ENCODE assay signal across 8 cellular contexts in the genomic region with DNA sequence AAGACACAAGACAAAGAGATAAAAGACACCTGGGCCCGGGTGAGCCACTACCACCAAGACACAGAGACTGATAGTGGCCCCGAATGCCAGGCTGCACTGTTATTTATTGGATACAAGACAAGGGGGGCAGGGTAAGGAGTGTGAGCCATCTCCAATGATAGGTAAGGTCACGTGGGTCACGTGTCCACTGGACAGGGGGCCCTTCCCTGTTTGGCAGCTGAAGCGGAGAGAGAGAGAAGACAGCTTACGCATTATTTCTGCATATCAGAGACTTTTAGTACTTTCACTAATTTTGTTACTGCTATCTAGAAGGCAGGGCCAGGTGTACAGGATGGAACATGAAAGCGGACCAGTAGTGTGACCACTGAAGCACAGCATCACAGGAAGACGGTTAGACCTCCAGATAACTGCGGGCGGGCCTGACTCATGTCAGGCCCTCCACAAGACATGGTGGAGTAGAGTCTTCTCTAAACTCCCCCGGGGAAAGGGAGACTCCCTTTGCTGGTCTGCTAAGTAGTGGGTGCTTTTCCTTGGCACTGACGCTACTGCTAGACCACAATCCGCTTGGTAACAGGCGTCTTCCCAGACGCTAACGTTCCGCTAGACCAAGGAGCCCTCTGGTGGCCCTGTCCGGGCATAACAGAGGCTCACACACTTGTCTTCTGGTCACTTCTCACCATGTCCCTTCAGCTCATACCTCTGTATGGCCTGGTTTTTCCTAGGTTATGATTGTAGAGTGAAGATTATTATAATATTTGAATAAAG.
DNase-seq lines count a peak whose midpoint lies in the region; TF ChIP-seq lines count a peak whose summit lies in the region.

No MANE protein-coding gene starts in this region.

- peak; percentile 74 for TF ChIP-seq CTCF in GM12873 (IDR thresholded peaks at IDR 0.05; ENCODE audit: insufficient read depth, low read depth, low read length, missing control alignments)

- DNase-seq in AG20443 (ENCODE audit: low spot score) (peak; percentile 46), NCI-H2171 treated with DMSO at 0.1 percent for 48 hours (lab: John Stamatoyannopoulos, UW) (peak; percentile 7), UCSD-AML1 (lab: John Stamatoyannopoulos, UW; ENCODE audit: unreplicated experiment) (peak; percentile 18), astrocyte of the hippocampus (ENCODE audit: low read depth, low spot score) (peak; percentile 53), foreskin melanocyte (peak; percentile 22), medulla oblongata (ENCODE audit: extremely low spot score) (peak; percentile 76)
- DNase-seq in stimulated activated CD4-positive, alpha-beta T cell treated with anti-CD3 and anti-CD28 coated beads, Interleukin-4, amount 100 ng/mL, for 1 hour = peak; percentile 7

Comparison
In these comparisons a context has a peak if more than half of its experiments do, and no peak if none do; other contexts are left out.
1. Peak in every context shown above with its lines: DNase-seq.
2. DNase-seq: peak in every context shown above with its lines; median percentile 76 in medulla oblongata; 53 in astrocyte of the hippocampus; 46 in AG20443; 22 in foreskin melanocyte; 18 in UCSD-AML1; 7 in NCI-H2171 treated with DMSO at 0.1 percent for 48 hours; 7 in stimulated activated CD4-positive, alpha-beta T cell treated with anti-CD3 and anti-CD28 coated beads, Interleukin-4, amount 100 ng/mL, for 1 hour.